Comparison of ENCODE assay signal across 33 cellular contexts in genomic region chr11:64913171-64913727, GRCh38. TPM values are rescaled to one million over a fixed set of nuclear protein-coding genes. Genes with fewer than 3 reads are reported as not detected.
"Had no signal": no experiment of that assay in that cellular context is flagged by ENCODE, and none has a peak within 500 bp of the region (broad histone marks: within the 10 kb centered on the region; RNA-seq: fewer than 3 reads in every experiment).

No MANE protein-coding gene starts in this region.

- ATAC-seq: activated CD4-positive, alpha-beta T cell treated with anti-CD3 and anti-CD28 coated beads for 36 hours; activated naive CD4-positive, alpha-beta T cell treated with anti-CD3 and anti-CD28 coated beads, Interleukin-2, amount 50 U/mL, for 72 hours; activated T-helper 17 cell treated with anti-CD3 and anti-CD28 coated beads, Interleukin-2, amount 50 U/mL, for 72 hours; gastroesophageal sphincter; heart right ventricle had no signal

- H3K27ac Mint-ChIP-seq: activated CD4-positive, alpha-beta memory T cell treated with anti-CD3 and anti-CD28 coated beads, Interleukin-2, amount 10 ng/mL, durations not matched to agents 7 days and 5 days; activated CD4-positive, alpha-beta T cell treated with anti-CD3 and anti-CD28 coated beads for 36 hours; activated CD4-positive, alpha-beta T cell treated with anti-CD3 and anti-CD28 coated beads, Interleukin-2, amount 10 ng/mL, durations not matched to agents 7 days and 5 days; activated naive CD4-positive, alpha-beta T cell treated with anti-CD3 and anti-CD28 coated beads for 36 hours; activated naive CD8-positive, alpha-beta T cell treated with anti-CD3 and anti-CD28 coated beads, Interleukin-2, amount 10 ng/mL, durations not matched to agents 7 days and 5 days; activated T-cell treated with anti-CD3 and anti-CD28 coated beads, Interleukin-2, amount 50 U/mL, for 24 hours; activated T-helper 17 cell treated with anti-CD3 and anti-CD28 coated beads, Interleukin-2, amount 50 U/mL, for 72 hours; brain; dendritic cell treated with granulocyte-macrophage colony-stimulating factor and Interleukin-4, amounts not matched to agents 40 ng/mL and 50 ng/mL, for 4 days; endodermal cell had no signal

- H3K4me3 ChIP-seq: ascending aorta, breast epithelium, cardiac muscle cell, coronary artery, dorsolateral prefrontal cortex, esophagus muscularis mucosa, gastroesophageal sphincter, heart right ventricle had no signal

- DNase-seq: activated CD4-positive, alpha-beta memory T cell treated with anti-CD3 and anti-CD28 coated beads, Interleukin-2, amount 10 ng/mL, durations not matched to agents 7 days and 5 days; activated CD4-positive, alpha-beta T cell treated with anti-CD3 and anti-CD28 coated beads for 36 hours; activated CD4-positive, alpha-beta T cell treated with anti-CD3 and anti-CD28 coated beads, Interleukin-2, amount 10 ng/mL, durations not matched to agents 7 days and 5 days; activated CD4-positive, alpha-beta T cell treated with anti-CD3 and anti-CD28 coated beads, Interleukin-2, amount 50 U/mL, for 4 hours; activated CD4-positive, CD25-positive, alpha-beta regulatory T cell; activated CD4-positive, CD25-positive, alpha-beta regulatory T cell treated with anti-CD3 and anti-CD28 coated beads, Interleukin-2, amount 50 U/mL, for 72 hours; activated CD8-positive, alpha-beta memory T cell treated with anti-CD3 and anti-CD28 coated beads, Interleukin-2, amount 50 U/mL, for 48 hours; activated effector memory CD4-positive, alpha-beta T cell treated with Interleukin-2 at 50 U/mL for 16 hours; activated gamma-delta T cell treated with Interleukin-2 at 50 U/mL for 16 hours; activated naive CD4-positive, alpha-beta T cell treated with anti-CD3 and anti-CD28 coated beads for 36 hours; activated T-cell treated with anti-CD3 and anti-CD28 coated beads for 4 hours; activated T-cell treated with anti-CD3 and anti-CD28 coated beads, Interleukin-2, amount 50 U/mL, for 24 hours; central memory CD4-positive, alpha-beta T cell; dorsolateral prefrontal cortex; effector memory CD4-positive, alpha-beta T cell; endodermal cell; erythroblast; foreskin melanocyte; heart right ventricle; T-helper 2 cell had no signal

- H3K27me3 ChIP-seq: ascending aorta, breast epithelium, cardiac muscle cell, dorsolateral prefrontal cortex, esophagus muscularis mucosa, gastroesophageal sphincter, heart right ventricle had no signal

- H3K4me3 Mint-ChIP-seq: activated CD4-positive, alpha-beta memory T cell treated with anti-CD3 and anti-CD28 coated beads, Interleukin-2, amount 10 ng/mL, durations not matched to agents 7 days and 5 days; activated CD4-positive, alpha-beta T cell treated with anti-CD3 and anti-CD28 coated beads for 36 hours; activated CD4-positive, alpha-beta T cell treated with anti-CD3 and anti-CD28 coated beads, Interleukin-2, amount 10 ng/mL, durations not matched to agents 7 days and 5 days; activated naive CD4-positive, alpha-beta T cell treated with anti-CD3 and anti-CD28 coated beads for 36 hours; activated naive CD8-positive, alpha-beta T cell treated with anti-CD3 and anti-CD28 coated beads, Interleukin-2, amount 10 ng/mL, durations not matched to agents 7 days and 5 days; activated T-cell treated with anti-CD3 and anti-CD28 coated beads, Interleukin-2, amount 50 U/mL, for 24 hours; activated T-helper 17 cell treated with anti-CD3 and anti-CD28 coated beads, Interleukin-2, amount 50 U/mL, for 72 hours; dendritic cell treated with granulocyte-macrophage colony-stimulating factor and Interleukin-4, amounts not matched to agents 40 ng/mL and 50 ng/mL, for 4 days; endodermal cell had no signal

- H3K27me3 Mint-ChIP-seq: activated CD4-positive, alpha-beta memory T cell treated with anti-CD3 and anti-CD28 coated beads, Interleukin-2, amount 10 ng/mL, durations not matched to agents 7 days and 5 days; activated CD4-positive, alpha-beta T cell treated with anti-CD3 and anti-CD28 coated beads for 36 hours; activated CD4-positive, alpha-beta T cell treated with anti-CD3 and anti-CD28 coated beads, Interleukin-2, amount 10 ng/mL, durations not matched to agents 7 days and 5 days; activated naive CD8-positive, alpha-beta T cell treated with anti-CD3 and anti-CD28 coated beads, Interleukin-2, amount 10 ng/mL, durations not matched to agents 7 days and 5 days; activated T-cell treated with anti-CD3 and anti-CD28 coated beads, Interleukin-2, amount 50 U/mL, for 24 hours; activated T-helper 17 cell treated with anti-CD3 and anti-CD28 coated beads, Interleukin-2, amount 50 U/mL, for 72 hours; brain; dendritic cell treated with granulocyte-macrophage colony-stimulating factor and Interleukin-4, amounts not matched to agents 40 ng/mL and 50 ng/mL, for 4 days had no signal

- H3K9me3 Mint-ChIP-seq: activated CD4-positive, alpha-beta memory T cell treated with anti-CD3 and anti-CD28 coated beads, Interleukin-2, amount 10 ng/mL, durations not matched to agents 7 days and 5 days; activated CD4-positive, alpha-beta T cell treated with anti-CD3 and anti-CD28 coated beads, Interleukin-2, amount 10 ng/mL, durations not matched to agents 7 days and 5 days; activated naive CD4-positive, alpha-beta T cell treated with anti-CD3 and anti-CD28 coated beads for 36 hours; activated naive CD4-positive, alpha-beta T cell treated with anti-CD3 and anti-CD28 coated beads, Interleukin-2, amount 50 U/mL, for 72 hours; activated naive CD8-positive, alpha-beta T cell treated with anti-CD3 and anti-CD28 coated beads, Interleukin-2, amount 10 ng/mL, durations not matched to agents 7 days and 5 days; activated T-cell treated with anti-CD3 and anti-CD28 coated beads, Interleukin-2, amount 50 U/mL, for 24 hours; activated T-helper 17 cell treated with anti-CD3 and anti-CD28 coated beads, Interleukin-2, amount 50 U/mL, for 72 hours; dendritic cell treated with granulocyte-macrophage colony-stimulating factor and Interleukin-4, amounts not matched to agents 40 ng/mL and 50 ng/mL, for 4 days; endodermal cell had no signal

- H3K9me3 ChIP-seq: ascending aorta, breast epithelium, esophagus muscularis mucosa, gastroesophageal sphincter, heart right ventricle had no signal

- H3K36me3 Mint-ChIP-seq: activated naive CD4-positive, alpha-beta T cell treated with anti-CD3 and anti-CD28 coated beads, Interleukin-2, amount 50 U/mL, for 72 hours had no signal

- H3K27ac ChIP-seq: ascending aorta, breast epithelium, cardiac muscle cell, coronary artery, dorsolateral prefrontal cortex, esophagus muscularis mucosa, gastroesophageal sphincter, heart right ventricle had no signal

RNA-seq across cellular contexts. Expression of gene GPHA2, which starts 22.4 kb away (rescaled TPM):
- total RNA-seq: activated CD4-positive, alpha-beta memory T cell treated with anti-CD3 and anti-CD28 coated beads, Interleukin-2, amount 10 ng/mL, durations not matched to agents 7 days and 5 days; activated CD4-positive, alpha-beta T cell treated with anti-CD3 and anti-CD28 coated beads, Interleukin-2, amount 10 ng/mL, durations not matched to agents 7 days and 5 days; activated naive CD4-positive, alpha-beta T cell treated with anti-CD3 and anti-CD28 coated beads for 36 hours; activated naive CD4-positive, alpha-beta T cell treated with anti-CD3 and anti-CD28 coated beads, Interleukin-2, amount 50 U/mL, for 72 hours; activated naive CD8-positive, alpha-beta T cell treated with anti-CD3 and anti-CD28 coated beads, Interleukin-2, amount 10 ng/mL, durations not matched to agents 7 days and 5 days; ascending aorta; breast epithelium; cardiac muscle cell; cerebellum; esophagus muscularis mucosa; gastroesophageal sphincter; glomerular endothelial cell; heart right ventricle had no signal
- polyA plus RNA-seq: heart right ventricle had no signal

RNA-seq across cellular contexts. Expression of gene MAJIN, which starts 58.7 kb away (rescaled TPM):
- total RNA-seq: activated naive CD8-positive, alpha-beta T cell treated with anti-CD3 and anti-CD28 coated beads, Interleukin-2, amount 10 ng/mL, durations not matched to agents 7 days and 5 days; ascending aorta; breast epithelium; cardiac muscle cell; cerebellum; dorsolateral prefrontal cortex; endodermal cell; esophagus muscularis mucosa; gastroesophageal sphincter; glomerular endothelial cell; heart right ventricle had no signal
- polyA plus RNA-seq: heart right ventricle had no signal
